ENCODE assay signal across 8 cellular contexts in genomic region chr16:58515125-58515870, GRCh38. TPM values are rescaled to one million over a fixed set of nuclear protein-coding genes. Genes with fewer than 3 reads are reported as not detected.
DNase-seq lines count a peak whose midpoint lies in the region; ATAC-seq and TF ChIP-seq lines count a peak whose summit lies in the region.

Gene SETD6 (plus strand): TSS chr16:58515517. CDS start chr16:58515538, 21 bp downstream.

- ATAC-seq in HG02973 (IDR thresholded peaks at IDR 0.05; ENCODE audit: unreplicated experiment) = peak; percentile 74

- DNase-seq in SIG-M5 treated with dmso at 0.1 percent for 504 hours (lab: John Stamatoyannopoulos, UW; ENCODE audit: unreplicated experiment) (peak; percentile 71), SIG-M5 (lab: John Stamatoyannopoulos, UW) (no peak), NCI-H2196 treated with DMSO at 0.1 percent for 48 hours (lab: John Stamatoyannopoulos, UW; ENCODE audit: unreplicated experiment) (peak; percentile 26), cerebellum (ENCODE audit: low spot score) (peak; percentile 92), kidney epithelial cell (ENCODE audit: low read depth) (peak; percentile 62)
- peak; percentile 85 for DNase-seq in activated CD4-positive, CD25-positive, alpha-beta regulatory T cell treated with anti-CD3 and anti-CD28 coated beads, Interleukin-2, amount 50 U/mL, for 72 hours
- peak; percentile 35 to 68 for DNase-seq in stimulated activated CD4-positive, alpha-beta T cell treated with anti-CD3 and anti-CD28 coated beads, Interleukin-15, amount 100 ng/mL, for 1 hour (ENCODE audit: low read depth in 1 of 2, low spot score in 1 of 2)

- TF ChIP-seq CTCF in kidney epithelial cell (IDR thresholded peaks at IDR 0.05; ENCODE audit: insufficient read depth, low read length, poor library complexity, severe bottlenecking) = peak; percentile 28

- H3K4me3 ChIP-seq in kidney epithelial cell (ENCODE audit: low read depth, low read length) = peak within 1 kb of the TSS; percentile 69

- H3K36me3 ChIP-seq in kidney epithelial cell (ENCODE audit: control insufficient read depth, insufficient read depth, low read length) = peaks cover 7% of the 10 kb centered on the region

- H3K27me3 ChIP-seq in kidney epithelial cell (ENCODE audit: control insufficient read depth, insufficient read depth, low read length) = no peaks in the 10 kb centered on the region

RNA-seq across cellular contexts. Expression of gene SETD6, which starts in this region (rescaled TPM):
- total RNA-seq in cerebellum = 32.0 TPM
- total RNA-seq in kidney epithelial cell = 12.5 and 32.1 TPM in 2 replicates
